14 cellular contexts compared by ENCODE assay signal in the genomic region with DNA sequence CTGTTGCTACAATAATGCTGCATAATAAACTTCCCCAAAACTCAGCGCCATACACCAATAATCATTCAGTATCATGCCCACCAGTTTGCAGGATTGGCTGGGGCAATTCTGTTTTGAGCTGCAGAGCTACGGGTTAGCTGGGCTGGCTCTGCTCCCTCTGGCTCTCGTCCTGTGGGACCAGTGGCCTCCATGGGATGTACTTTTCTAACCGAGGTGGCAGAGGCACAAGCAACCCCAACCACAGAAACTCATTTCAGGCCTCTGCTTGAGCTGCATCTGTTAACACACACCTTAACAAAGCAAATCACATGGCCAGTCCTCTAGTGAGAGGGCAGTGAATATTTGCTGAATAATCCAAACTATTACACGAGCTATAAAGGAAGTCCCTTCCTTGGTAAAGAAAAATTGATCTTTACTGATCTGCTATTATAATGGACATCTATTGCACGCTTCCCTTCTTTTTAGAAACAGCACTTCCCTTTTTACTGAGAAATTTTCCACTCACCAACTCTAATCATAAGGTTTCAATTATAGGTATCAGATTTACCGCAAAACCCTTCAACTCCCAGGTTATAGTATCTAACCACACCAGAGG. TPM values are rescaled to one million over a fixed set of nuclear protein-coding genes. Genes with fewer than 3 reads are reported as not detected.
DNase-seq lines count a peak whose midpoint lies in the region; ATAC-seq and TF ChIP-seq lines count a peak whose summit lies in the region.
"Had no signal": no experiment of that assay in that cellular context is flagged by ENCODE, and none has a peak within 500 bp of the region (broad histone marks: within the 10 kb centered on the region; RNA-seq: fewer than 3 reads in every experiment).

No MANE protein-coding gene starts in this region.

- peak; percentile 39 for ATAC-seq in HG03108 (IDR thresholded peaks at IDR 0.05; ENCODE audit: unreplicated experiment)
- no peak for ATAC-seq in HG03095 (IDR thresholded peaks at IDR 0.05; ENCODE audit: unreplicated experiment)
- ATAC-seq: activated CD8-positive, alpha-beta T cell treated with anti-CD3 and anti-CD28 coated beads, Interleukin-2, amount 10 ng/mL, durations not matched to agents 7 days and 5 days; naive thymus-derived CD8-positive, alpha-beta T cell; Right ventricle myocardium inferior had no signal

- peaks cover 43% of the 10 kb centered on the region for H3K4me1 Mint-ChIP-seq in stimulated activated naive CD8-positive, alpha-beta T cell treated with anti-CD3 and anti-CD28 coated beads, Interleukin-15, Interleukin-2, amounts not matched to agents 100 ng/mL and 50 ng/mL, for 24 hours (ENCODE audit: low read depth)
- H3K4me1 Mint-ChIP-seq in glutamatergic neuron (ENCODE audit: low read depth, unreplicated experiment), result no peaks in the 10 kb centered on the region

- no peaks in the 10 kb centered on the region for H3K27me3 Mint-ChIP-seq in stimulated activated naive CD8-positive, alpha-beta T cell treated with anti-CD3 and anti-CD28 coated beads, Interleukin-15, Interleukin-2, amounts not matched to agents 100 ng/mL and 50 ng/mL, for 24 hours
- H3K27me3 Mint-ChIP-seq in glutamatergic neuron (ENCODE audit: unreplicated experiment), result no peaks in the 10 kb centered on the region
- H3K27me3 Mint-ChIP-seq: naive thymus-derived CD8-positive, alpha-beta T cell had no signal

- H3K27ac Mint-ChIP-seq in stimulated activated naive CD8-positive, alpha-beta T cell treated with anti-CD3 and anti-CD28 coated beads, Interleukin-15, Interleukin-2, amounts not matched to agents 100 ng/mL and 50 ng/mL, for 24 hours, result peak overlapping the region; percentile 18
- no peak overlapping the region for H3K27ac Mint-ChIP-seq in glutamatergic neuron (ENCODE audit: unreplicated experiment)
- H3K27ac Mint-ChIP-seq: activated CD8-positive, alpha-beta T cell treated with anti-CD3 and anti-CD28 coated beads, Interleukin-2, amount 10 ng/mL, durations not matched to agents 7 days and 5 days had no signal

- H3K36me3 Mint-ChIP-seq in stimulated activated naive CD8-positive, alpha-beta T cell treated with anti-CD3 and anti-CD28 coated beads, Interleukin-15, Interleukin-2, amounts not matched to agents 100 ng/mL and 50 ng/mL, for 24 hours (ENCODE audit: low read depth), result no peaks in the 10 kb centered on the region
- no peaks in the 10 kb centered on the region for H3K36me3 Mint-ChIP-seq in glutamatergic neuron (ENCODE audit: unreplicated experiment)
- H3K36me3 Mint-ChIP-seq: naive thymus-derived CD8-positive, alpha-beta T cell had no signal

- no peaks in the 10 kb centered on the region for H3K9me3 Mint-ChIP-seq in stimulated activated naive CD8-positive, alpha-beta T cell treated with anti-CD3 and anti-CD28 coated beads, Interleukin-15, Interleukin-2, amounts not matched to agents 100 ng/mL and 50 ng/mL, for 24 hours
- peaks cover 2% of the 10 kb centered on the region for H3K9me3 Mint-ChIP-seq in glutamatergic neuron (ENCODE audit: unreplicated experiment)
- H3K9me3 Mint-ChIP-seq: naive thymus-derived CD8-positive, alpha-beta T cell had no signal

- H3K4me3 Mint-ChIP-seq in stimulated activated naive CD8-positive, alpha-beta T cell treated with anti-CD3 and anti-CD28 coated beads, Interleukin-15, Interleukin-2, amounts not matched to agents 100 ng/mL and 50 ng/mL, for 24 hours, result no peak overlapping the region
- no peak overlapping the region for H3K4me3 Mint-ChIP-seq in glutamatergic neuron (ENCODE audit: unreplicated experiment)
- H3K4me3 Mint-ChIP-seq: activated CD8-positive, alpha-beta T cell treated with anti-CD3 and anti-CD28 coated beads, Interleukin-2, amount 10 ng/mL, durations not matched to agents 7 days and 5 days; naive thymus-derived CD8-positive, alpha-beta T cell had no signal

- DNase-seq in NCI-H2107 treated with DMSO at 0.1 percent for 48 hours (lab: John Stamatoyannopoulos, UW; ENCODE audit: unreplicated experiment) (peak; percentile 3), NCI-H2107 (lab: John Stamatoyannopoulos, UW) (no peak), SIG-M5 (lab: John Stamatoyannopoulos, UW) (peak; percentile 11), DMS153 (lab: John Stamatoyannopoulos, UW) (no peak), glutamatergic neuron (no peak)
- DNase-seq: activated CD8-positive, alpha-beta T cell treated with anti-CD3 and anti-CD28 coated beads, Interleukin-2, amount 10 ng/mL, durations not matched to agents 7 days and 5 days; anterior cingulate cortex; EL; naive thymus-derived CD8-positive, alpha-beta T cell; NCI-H1092 treated with DMSO at 0.1 percent for 48 hours had no signal

- no peak for TF ChIP-seq CTCF in glutamatergic neuron (IDR thresholded peaks at IDR 0.05; ENCODE audit: partially characterized antibody, unreplicated experiment)

RNA-seq across cellular contexts. Expression of gene BCL2A1, which starts 11.0 kb away (rescaled TPM):
- not detected for total RNA-seq in glutamatergic neuron (ENCODE audit: unreplicated experiment)

Comparison
In these comparisons a context has a peak if more than half of its experiments do, and no peak if none do; other contexts are left out.
1. DNase-seq: peak in NCI-H2107 treated with DMSO at 0.1 percent for 48 hours (single experiment) and SIG-M5 (single experiment); none in NCI-H2107 (single experiment), DMS153 (single experiment) and glutamatergic neuron (single experiment).